In the genomic region with DNA sequence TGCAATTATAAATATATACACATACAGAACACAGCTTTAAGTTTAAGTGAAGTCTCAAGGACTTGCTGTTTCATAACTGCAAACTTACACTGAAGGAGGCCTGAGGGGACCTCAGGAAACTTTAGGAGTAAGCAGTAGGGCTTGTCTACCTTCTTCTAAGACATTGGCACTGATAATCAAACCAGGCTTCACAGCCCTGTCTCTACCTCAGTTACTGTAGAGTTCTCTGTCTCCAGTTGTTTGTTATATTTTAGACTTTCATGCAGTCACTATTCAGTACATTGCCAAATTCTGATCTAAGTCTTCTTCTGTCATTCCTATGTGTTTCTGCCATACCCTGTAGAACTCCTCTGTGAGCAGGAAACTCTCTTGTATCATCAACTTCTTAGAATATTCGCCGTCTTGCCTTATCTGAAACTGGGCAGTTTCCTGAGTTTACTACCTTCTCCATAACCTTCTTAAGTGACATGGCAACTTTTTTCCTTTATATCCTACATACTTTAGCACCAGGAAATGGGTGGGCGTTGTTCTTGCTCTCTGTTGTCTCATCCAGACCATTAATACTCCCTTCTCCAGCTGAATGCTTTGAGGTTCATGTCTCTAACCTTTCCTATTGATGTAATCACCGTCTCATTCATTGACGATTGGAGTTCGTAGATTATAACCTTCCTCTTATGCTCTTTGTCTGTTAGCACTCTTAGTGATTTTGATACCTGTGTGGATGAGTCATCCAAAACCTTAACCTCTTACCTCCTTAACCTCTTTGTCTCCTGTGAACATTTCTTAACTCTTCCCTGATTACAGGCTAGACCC, we compare ENCODE assay signal across 1 cellular context.
A peak's percentile ranks its signal among the peaks of the same experiment; 100 is the strongest.
TF ChIP-seq lines count a peak whose summit lies in the region.

No MANE protein-coding gene starts in this region.

TF ChIP-seq in K562, 482 proteins besides CTCF, POLR2A, EP300 and RAD21 (continued from another document and continues in another):
- TF ChIP-seq FOSL1 (tag; conservative IDR thresholded peaks at IDR 0.05) (0 out of 2 replicates have a peak, but pooled peaks have one; percentile 26), ZNF707 (CRISPR knock-in tag; conservative IDR thresholded peaks at IDR 0.05) (no peak), ZNF140 (CRISPR knock-in tag; IDR thresholded peaks at IDR 0.05) (no peak), ZNF696 (CRISPR knock-in tag; conservative IDR thresholded peaks at IDR 0.05) (no peak), SMARCB1 (IDR thresholded peaks at IDR 0.05; ENCODE audit: insufficient read length, low read depth) (no peak), CXXC5 (CRISPR knock-in tag; IDR thresholded peaks at IDR 0.05) (peak; percentile 28; the same call in 1 of the 2 replicates), GTF2E2 (tag; IDR thresholded peaks at IDR 0.05) (no peak), CBFA2T3 (IDR thresholded peaks at IDR 0.05) (peak; percentile 65), ARHGAP35 (IDR thresholded peaks at IDR 0.05; ENCODE audit: partially characterized antibody) (no peak), RBM34 (IDR thresholded peaks at IDR 0.05; ENCODE audit: borderline replicate concordance, insufficient read depth, low read length) (no peak), ETS2 (tag; IDR thresholded peaks at IDR 0.05; ENCODE audit: borderline replicate concordance, poor library complexity, severe bottlenecking) (no peak), HDAC3 (IDR thresholded peaks at IDR 0.05; ENCODE audit: borderline replicate concordance, partially characterized antibody) (no peak), RBFOX2 (IDR thresholded peaks at IDR 0.05; ENCODE audit: low read depth, low read length) (no peak), HDAC6 (IDR thresholded peaks at IDR 0.05; ENCODE audit: low read depth, low read length) (no peak), MCM5 (IDR thresholded peaks at IDR 0.05; ENCODE audit: low read depth) (no peak), FOXJ3 (CRISPR knock-in tag; IDR thresholded peaks at IDR 0.05) (no peak), RBBP5 (IDR thresholded peaks at IDR 0.05; ENCODE audit: borderline replicate concordance, insufficient read depth, low read length, poor library complexity, severe bottlenecking) (no peak), DPF2 (IDR thresholded peaks at IDR 0.05) (peak; percentile 79), BCOR (IDR thresholded peaks at IDR 0.05) (no peak), ZNF124 (CRISPR knock-in tag; IDR thresholded peaks at IDR 0.05) (no peak), LEF1 (IDR thresholded peaks at IDR 0.05) (peak; percentile 11; the same call in 1 of the 2 replicates), ASH1L (IDR thresholded peaks at IDR 0.05; ENCODE audit: borderline replicate concordance, low read depth, partially characterized antibody) (no peak), NFYB (IDR thresholded peaks at IDR 0.05; ENCODE audit: extremely low read depth, insufficient read length) (no peak), ZNF316 (IDR thresholded peaks at IDR 0.05) (peak; percentile 76), NR2F6 (CRISPR knock-in tag; IDR thresholded peaks at IDR 0.05) (no peak), FIP1L1 (IDR thresholded peaks at IDR 0.05; ENCODE audit: low read depth, low read length, poor library complexity, severe bottlenecking) (no peak), SIX5 (IDR thresholded peaks at IDR 0.05; ENCODE audit: borderline replicate concordance in 1 of 2, insufficient read depth in 1 of 2, low read depth in 1 of 2, low read length in 2 of 2) (no peak), SRF (CRISPR knock-in tag; IDR thresholded peaks at IDR 0.05) (no peak), ZNF165 (CRISPR knock-in tag; IDR thresholded peaks at IDR 0.05; ENCODE audit: borderline replicate concordance) (no peak), ZFP36 (IDR thresholded peaks at IDR 0.05; ENCODE audit: low read depth, low read length, partially characterized antibody) (no peak), ZNF239 (CRISPR knock-in tag; IDR thresholded peaks at IDR 0.05) (peak; percentile 77; the same call in 1 of the 2 replicates), USF2 (CRISPR knock-in tag; IDR thresholded peaks at IDR 0.05) (no peak), EHMT2 (IDR thresholded peaks at IDR 0.05) (peak; percentile 22; the same call in 1 of the 2 replicates), NFIX (CRISPR knock-in tag; IDR thresholded peaks at IDR 0.05; ENCODE audit: low read depth) (no peak)
- TF ChIP-seq, protein P1, sequence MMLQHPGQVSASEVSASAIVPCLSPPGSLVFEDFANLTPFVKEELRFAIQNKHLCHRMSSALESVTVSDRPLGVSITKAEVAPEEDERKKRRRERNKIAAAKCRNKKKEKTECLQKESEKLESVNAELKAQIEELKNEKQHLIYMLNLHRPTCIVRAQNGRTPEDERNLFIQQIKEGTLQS (IDR thresholded peaks at IDR 0.05), result peak; percentile 83
- TF ChIP-seq, protein P1 (CRISPR knock-in tag; conservative IDR thresholded peaks at IDR 0.05), result no peak
- TF ChIP-seq, protein P2, sequence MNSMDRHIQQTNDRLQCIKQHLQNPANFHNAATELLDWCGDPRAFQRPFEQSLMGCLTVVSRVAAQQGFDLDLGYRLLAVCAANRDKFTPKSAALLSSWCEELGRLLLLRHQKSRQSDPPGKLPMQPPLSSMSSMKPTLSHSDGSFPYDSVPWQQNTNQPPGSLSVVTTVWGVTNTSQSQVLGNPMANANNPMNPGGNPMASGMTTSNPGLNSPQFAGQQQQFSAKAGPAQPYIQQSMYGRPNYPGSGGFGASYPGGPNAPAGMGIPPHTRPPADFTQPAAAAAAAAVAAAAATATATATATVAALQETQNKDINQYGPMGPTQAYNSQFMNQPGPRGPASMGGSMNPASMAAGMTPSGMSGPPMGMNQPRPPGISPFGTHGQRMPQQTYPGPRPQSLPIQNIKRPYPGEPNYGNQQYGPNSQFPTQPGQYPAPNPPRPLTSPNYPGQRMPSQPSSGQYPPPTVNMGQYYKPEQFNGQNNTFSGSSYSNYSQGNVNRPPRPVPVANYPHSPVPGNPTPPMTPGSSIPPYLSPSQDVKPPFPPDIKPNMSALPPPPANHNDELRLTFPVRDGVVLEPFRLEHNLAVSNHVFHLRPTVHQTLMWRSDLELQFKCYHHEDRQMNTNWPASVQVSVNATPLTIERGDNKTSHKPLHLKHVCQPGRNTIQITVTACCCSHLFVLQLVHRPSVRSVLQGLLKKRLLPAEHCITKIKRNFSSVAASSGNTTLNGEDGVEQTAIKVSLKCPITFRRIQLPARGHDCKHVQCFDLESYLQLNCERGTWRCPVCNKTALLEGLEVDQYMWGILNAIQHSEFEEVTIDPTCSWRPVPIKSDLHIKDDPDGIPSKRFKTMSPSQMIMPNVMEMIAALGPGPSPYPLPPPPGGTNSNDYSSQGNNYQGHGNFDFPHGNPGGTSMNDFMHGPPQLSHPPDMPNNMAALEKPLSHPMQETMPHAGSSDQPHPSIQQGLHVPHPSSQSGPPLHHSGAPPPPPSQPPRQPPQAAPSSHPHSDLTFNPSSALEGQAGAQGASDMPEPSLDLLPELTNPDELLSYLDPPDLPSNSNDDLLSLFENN (IDR thresholded peaks at IDR 0.05; ENCODE audit: low read depth in 2 of 2, low read length in 2 of 2), result no peak
- TF ChIP-seq, protein P3, sequence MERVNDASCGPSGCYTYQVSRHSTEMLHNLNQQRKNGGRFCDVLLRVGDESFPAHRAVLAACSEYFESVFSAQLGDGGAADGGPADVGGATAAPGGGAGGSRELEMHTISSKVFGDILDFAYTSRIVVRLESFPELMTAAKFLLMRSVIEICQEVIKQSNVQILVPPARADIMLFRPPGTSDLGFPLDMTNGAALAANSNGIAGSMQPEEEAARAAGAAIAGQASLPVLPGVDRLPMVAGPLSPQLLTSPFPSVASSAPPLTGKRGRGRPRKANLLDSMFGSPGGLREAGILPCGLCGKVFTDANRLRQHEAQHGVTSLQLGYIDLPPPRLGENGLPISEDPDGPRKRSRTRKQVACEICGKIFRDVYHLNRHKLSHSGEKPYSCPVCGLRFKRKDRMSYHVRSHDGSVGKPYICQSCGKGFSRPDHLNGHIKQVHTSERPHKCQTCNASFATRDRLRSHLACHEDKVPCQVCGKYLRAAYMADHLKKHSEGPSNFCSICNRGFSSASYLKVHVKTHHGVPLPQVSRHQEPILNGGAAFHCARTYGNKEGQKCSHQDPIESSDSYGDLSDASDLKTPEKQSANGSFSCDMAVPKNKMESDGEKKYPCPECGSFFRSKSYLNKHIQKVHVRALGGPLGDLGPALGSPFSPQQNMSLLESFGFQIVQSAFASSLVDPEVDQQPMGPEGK (CRISPR knock-in tag; IDR thresholded peaks at IDR 0.05; ENCODE audit: borderline replicate concordance), result no peak
- TF ChIP-seq, protein P4, sequence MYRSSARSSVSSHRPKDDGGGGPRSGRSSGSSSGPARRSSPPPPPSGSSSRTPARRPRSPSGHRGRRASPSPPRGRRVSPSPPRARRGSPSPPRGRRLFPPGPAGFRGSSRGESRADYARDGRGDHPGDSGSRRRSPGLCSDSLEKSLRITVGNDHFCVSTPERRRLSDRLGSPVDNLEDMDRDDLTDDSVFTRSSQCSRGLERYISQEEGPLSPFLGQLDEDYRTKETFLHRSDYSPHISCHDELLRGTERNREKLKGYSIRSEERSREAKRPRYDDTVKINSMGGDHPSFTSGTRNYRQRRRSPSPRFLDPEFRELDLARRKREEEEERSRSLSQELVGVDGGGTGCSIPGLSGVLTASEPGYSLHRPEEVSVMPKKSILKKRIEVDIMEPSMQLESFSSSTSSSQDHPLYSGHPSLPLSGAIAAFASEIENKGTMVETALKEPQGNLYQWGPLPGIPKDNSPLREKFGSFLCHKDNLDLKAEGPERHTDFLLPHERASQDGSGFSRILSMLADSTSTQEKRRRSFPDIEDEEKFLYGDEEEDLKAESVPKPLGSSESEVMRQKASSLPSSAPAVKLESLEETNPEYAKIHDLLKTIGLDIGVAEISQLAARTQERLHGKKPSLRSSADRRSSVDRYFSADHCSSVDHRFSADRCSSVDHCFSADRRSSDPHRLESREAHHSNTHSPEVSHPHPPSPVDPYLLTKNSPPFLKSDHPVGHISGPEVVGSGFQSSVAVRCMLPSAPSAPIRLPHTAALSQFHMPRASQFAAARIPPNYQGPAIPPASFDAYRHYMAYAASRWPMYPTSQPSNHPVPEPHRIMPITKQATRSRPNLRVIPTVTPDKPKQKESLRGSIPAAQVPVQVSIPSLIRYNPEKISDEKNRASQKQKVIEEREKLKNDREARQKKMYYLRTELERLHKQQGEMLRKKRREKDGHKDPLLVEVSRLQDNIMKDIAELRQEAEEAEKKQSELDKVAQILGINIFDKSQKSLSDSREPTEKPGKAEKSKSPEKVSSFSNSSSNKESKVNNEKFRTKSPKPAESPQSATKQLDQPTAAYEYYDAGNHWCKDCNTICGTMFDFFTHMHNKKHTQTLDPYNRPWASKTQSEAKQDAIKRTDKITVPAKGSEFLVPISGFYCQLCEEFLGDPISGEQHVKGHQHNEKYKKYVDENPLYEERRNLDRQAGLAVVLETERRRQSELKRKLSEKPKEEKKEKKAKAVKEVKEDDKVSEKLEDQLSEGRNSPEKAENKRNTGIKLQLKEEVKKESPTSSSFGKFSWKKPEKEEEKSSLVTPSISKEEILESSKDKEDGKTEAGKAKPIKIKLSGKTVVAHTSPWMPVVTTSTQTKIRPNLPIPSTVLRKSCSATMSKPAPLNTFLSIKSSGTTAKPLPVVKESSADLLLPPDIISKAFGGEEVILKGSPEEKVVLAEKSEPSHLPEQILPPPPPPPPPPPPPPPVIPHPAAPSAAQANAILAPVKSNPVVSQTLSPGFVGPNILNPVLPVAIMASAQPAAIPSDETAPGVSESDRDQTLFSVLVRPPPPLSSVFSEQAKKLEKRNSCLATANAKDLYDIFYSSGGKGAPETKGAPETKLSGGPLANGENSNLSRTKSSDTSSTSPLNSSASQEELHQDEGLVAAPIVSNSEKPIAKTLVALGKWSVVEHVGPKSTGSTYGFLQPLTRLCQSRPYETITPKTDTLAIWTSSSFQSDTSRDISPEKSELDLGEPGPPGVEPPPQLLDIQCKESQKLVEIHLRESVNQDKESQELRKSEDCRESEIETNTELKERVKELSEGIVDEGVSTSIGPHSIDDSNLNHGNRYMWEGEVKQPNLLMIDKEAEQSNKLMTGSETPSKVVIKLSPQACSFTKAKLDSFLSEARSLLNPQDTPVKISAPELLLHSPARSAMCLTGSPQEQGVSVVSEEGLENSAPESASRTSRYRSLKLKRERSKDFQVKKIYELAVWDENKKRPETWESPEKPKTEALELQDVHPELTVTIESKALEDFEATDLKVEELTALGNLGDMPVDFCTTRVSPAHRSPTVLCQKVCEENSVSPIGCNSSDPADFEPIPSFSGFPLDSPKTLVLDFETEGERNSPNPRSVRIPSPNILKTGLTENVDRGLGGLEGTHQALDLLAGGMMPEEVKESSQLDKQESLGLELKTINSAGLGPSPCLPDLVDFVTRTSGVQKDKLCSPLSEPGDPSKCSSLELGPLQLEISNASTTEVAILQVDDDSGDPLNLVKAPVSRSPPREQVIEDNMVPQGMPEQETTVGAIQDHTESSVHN (IDR thresholded peaks at IDR 0.05; ENCODE audit: borderline replicate concordance in 1 of 2, low read depth in 1 of 2), result no peak
- TF ChIP-seq, protein P5, sequence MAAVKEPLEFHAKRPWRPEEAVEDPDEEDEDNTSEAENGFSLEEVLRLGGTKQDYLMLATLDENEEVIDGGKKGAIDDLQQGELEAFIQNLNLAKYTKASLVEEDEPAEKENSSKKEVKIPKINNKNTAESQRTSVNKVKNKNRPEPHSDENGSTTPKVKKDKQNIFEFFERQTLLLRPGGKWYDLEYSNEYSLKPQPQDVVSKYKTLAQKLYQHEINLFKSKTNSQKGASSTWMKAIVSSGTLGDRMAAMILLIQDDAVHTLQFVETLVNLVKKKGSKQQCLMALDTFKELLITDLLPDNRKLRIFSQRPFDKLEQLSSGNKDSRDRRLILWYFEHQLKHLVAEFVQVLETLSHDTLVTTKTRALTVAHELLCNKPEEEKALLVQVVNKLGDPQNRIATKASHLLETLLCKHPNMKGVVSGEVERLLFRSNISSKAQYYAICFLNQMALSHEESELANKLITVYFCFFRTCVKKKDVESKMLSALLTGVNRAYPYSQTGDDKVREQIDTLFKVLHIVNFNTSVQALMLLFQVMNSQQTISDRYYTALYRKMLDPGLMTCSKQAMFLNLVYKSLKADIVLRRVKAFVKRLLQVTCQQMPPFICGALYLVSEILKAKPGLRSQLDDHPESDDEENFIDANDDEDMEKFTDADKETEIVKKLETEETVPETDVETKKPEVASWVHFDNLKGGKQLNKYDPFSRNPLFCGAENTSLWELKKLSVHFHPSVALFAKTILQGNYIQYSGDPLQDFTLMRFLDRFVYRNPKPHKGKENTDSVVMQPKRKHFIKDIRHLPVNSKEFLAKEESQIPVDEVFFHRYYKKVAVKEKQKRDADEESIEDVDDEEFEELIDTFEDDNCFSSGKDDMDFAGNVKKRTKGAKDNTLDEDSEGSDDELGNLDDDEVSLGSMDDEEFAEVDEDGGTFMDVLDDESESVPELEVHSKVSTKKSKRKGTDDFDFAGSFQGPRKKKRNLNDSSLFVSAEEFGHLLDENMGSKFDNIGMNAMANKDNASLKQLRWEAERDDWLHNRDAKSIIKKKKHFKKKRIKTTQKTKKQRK (IDR thresholded peaks at IDR 0.05; ENCODE audit: borderline replicate concordance, low read depth, low read length), result no peak
